In genomic region chr11:119422505-119423416, GRCh38 we compare ENCODE assay signal across 8 cellular contexts. TPM values are rescaled to one million over a fixed set of nuclear protein-coding genes. Genes with fewer than 3 reads are reported as not detected.
DNase-seq lines count a peak whose midpoint lies in the region; ATAC-seq and TF ChIP-seq lines count a peak whose summit lies in the region.

Gene THY1 (minus strand): TSS chr11:119423172. CDS start chr11:119420905, 2,267 bp downstream.

- no peak within 1 kb of the TSS for H3K27ac Mint-ChIP-seq in stimulated activated naive CD8-positive, alpha-beta T cell treated with anti-CD3 and anti-CD28 coated beads, Interleukin-15, amount 100 ng/mL, for 72 hours

- peaks cover 27% of the 10 kb centered on the region for H3K4me1 Mint-ChIP-seq in stimulated activated naive CD8-positive, alpha-beta T cell treated with anti-CD3 and anti-CD28 coated beads, Interleukin-15, amount 100 ng/mL, for 72 hours

- DNase-seq in AG04450 (ENCODE audit: low read depth, low spot score) (no peak), astrocyte of the hippocampus (ENCODE audit: low read depth, low spot score) (peak; percentile 89), kidney epithelial cell (ENCODE audit: low read depth) (no peak), NCI-H2196 treated with DMSO at 0.1 percent for 48 hours (lab: John Stamatoyannopoulos, UW; ENCODE audit: unreplicated experiment) (no peak), DMS114 treated with DMSO at 0.1 percent for 48 hours (lab: John Stamatoyannopoulos, UW; ENCODE audit: unreplicated experiment) (no peak), dermis blood vessel endothelial cell (no peak)
- no peak for DNase-seq in stimulated activated naive CD8-positive, alpha-beta T cell treated with anti-CD3 and anti-CD28 coated beads, Interleukin-15, amount 100 ng/mL, for 72 hours

- TF ChIP-seq CTCF in AG04450 (IDR thresholded peaks at IDR 0.05; ENCODE audit: low read depth, low read length) (no peak), kidney epithelial cell (IDR thresholded peaks at IDR 0.05; ENCODE audit: insufficient read depth, low read length, poor library complexity, severe bottlenecking) (no peak)

- H3K27me3 ChIP-seq in AG04450 (ENCODE audit: control insufficient read depth, insufficient read depth, low read length) (no peaks in the 10 kb centered on the region), HUES6 (ENCODE audit: control insufficient read depth, insufficient read depth, low read length) (no peaks in the 10 kb centered on the region), kidney epithelial cell (ENCODE audit: control insufficient read depth, insufficient read depth, low read length) (peaks cover 31% of the 10 kb centered on the region)

- H3K9me3 ChIP-seq in AG04450 (ENCODE audit: control insufficient read depth, insufficient read depth, low read length) = no peaks in the 10 kb centered on the region; the same call in 1 of the 2 replicates
- no peaks in the 10 kb centered on the region for H3K9me3 ChIP-seq in HUES6 (ENCODE audit: control insufficient read depth, insufficient read depth, low read depth, low read length)

- CTCF ChIA-PET in AG04450 (lab: Charles Lee) = interaction anchor here (0.6 to 3.4 kb wide), 7 partner anchors 48 to 84 kb away, joined by 3 to 15 read pairs (median 4); no protein-coding TSS in a partner anchor

- peaks cover 70% of the 10 kb centered on the region for H3K27me3 Mint-ChIP-seq in stimulated activated naive CD8-positive, alpha-beta T cell treated with anti-CD3 and anti-CD28 coated beads, Interleukin-15, amount 100 ng/mL, for 72 hours

- H3K36me3 ChIP-seq in HUES6 (ENCODE audit: control insufficient read depth, insufficient read depth, low read length) = peaks cover 33% of the 10 kb centered on the region
- H3K36me3 ChIP-seq in kidney epithelial cell (ENCODE audit: control insufficient read depth, insufficient read depth, low read length) = no peaks in the 10 kb centered on the region

- H3K4me3 ChIP-seq in AG04450 (ENCODE audit: low read depth, low read length) (peak within 1 kb of the TSS; percentile 89), HUES6 (ENCODE audit: low read depth, low read length) (peak within 1 kb of the TSS; percentile 94), kidney epithelial cell (ENCODE audit: low read depth, low read length) (peak within 1 kb of the TSS; percentile 43)

- ATAC-seq in stimulated activated naive CD8-positive, alpha-beta T cell treated with anti-CD3 and anti-CD28 coated beads, Interleukin-15, amount 100 ng/mL, for 72 hours = peak; percentile 32

- H3K4me1 ChIP-seq in HUES6 (ENCODE audit: control insufficient read depth, insufficient read depth, low read length) = peaks cover 52% of the 10 kb centered on the region

- H3K9me3 Mint-ChIP-seq in stimulated activated naive CD8-positive, alpha-beta T cell treated with anti-CD3 and anti-CD28 coated beads, Interleukin-15, amount 100 ng/mL, for 72 hours = no peaks in the 10 kb centered on the region

- peak within 1 kb of the TSS; percentile 47 for H3K27ac ChIP-seq in AG04450 (ENCODE audit: low read depth, low read length)
- peak within 1 kb of the TSS; percentile 74 for H3K27ac ChIP-seq in HUES6 (ENCODE audit: low read depth, low read length)

- POLR2A ChIA-PET in AG04450 (lab: Yijun Ruan, JAX) = interaction anchor here (0.5 to 3.7 kb wide), 14 partner anchors 10 to 84 kb away, joined by 3 to 18 read pairs (median 3); no protein-coding TSS in a partner anchor

- peak within 1 kb of the TSS; percentile 87 for H3K9ac ChIP-seq in HUES6 (ENCODE audit: low read length)

- peak within 1 kb of the TSS; percentile 31 to 57 for H3K4me3 Mint-ChIP-seq in stimulated activated naive CD8-positive, alpha-beta T cell treated with anti-CD3 and anti-CD28 coated beads, Interleukin-15, amount 100 ng/mL, for 72 hours

RNA-seq across cellular contexts. Expression of gene THY1, which starts in this region (rescaled TPM):
- 915 and 1,307 TPM in 2 replicates for polyA plus RNA-seq in AG04450 (2011; rRNA removed)
- polyA minus RNA-seq in AG04450 (2011; rRNA and poly(A)+ RNA removed) = 1,003 and 1,444 TPM in 2 replicates
- total RNA-seq in kidney epithelial cell = 5.4 and 9.7 TPM in 2 replicates
- 0.28 and 1.0 TPM in 2 replicates for total RNA-seq in dermis blood vessel endothelial cell

Comparison
In these comparisons a context has a peak if more than half of its experiments do, and no peak if none do; other contexts are left out.
1. H3K4me3 ChIP-seq: peak in every context shown above with its lines; median percentile 94 in HUES6; 89 in AG04450; 43 in kidney epithelial cell.